In genomic region chr19:6590458-6591319, GRCh38 we compare ENCODE assay signal across 8 cellular contexts. TPM values are rescaled to one million over a fixed set of nuclear protein-coding genes. Genes with fewer than 3 reads are reported as not detected.
DNase-seq lines count a peak whose midpoint lies in the region; ATAC-seq and TF ChIP-seq lines count a peak whose summit lies in the region.

TSS of gene CD70 (minus strand) at chr19:6591150. CDS start at chr19:6591002, 148 bp downstream.

- TF ChIP-seq POLR2A in NB4 (IDR thresholded peaks at IDR 0.05; ENCODE audit: extremely low read depth, insufficient read length), result peak; percentile 62

- H3K36me3 Mint-ChIP-seq in activated T-cell treated with anti-CD3 and anti-CD28 coated beads, Interleukin-2, amount 50 U/mL, for 72 hours (ENCODE audit: insufficient read depth in 2 of 2), result peaks cover 8 to 15% of the 10 kb centered on the region in 2 donors

- H3K9ac ChIP-seq in iPS-20b (ENCODE audit: low read depth, low read length), result no peak within 1 kb of the TSS

- POLR2A ChIA-PET in GM10248 (lab: Yijun Ruan, JAX), result interaction anchor here (1.6 kb wide), 1 partner anchor 13 kb away, joined by 5 read pairs; no protein-coding TSS in a partner anchor

- H3K4me1 Mint-ChIP-seq in activated T-cell treated with anti-CD3 and anti-CD28 coated beads, Interleukin-2, amount 50 U/mL, for 72 hours (ENCODE audit: low read depth), result peaks cover 65% of the 10 kb centered on the region

- H3K27ac Mint-ChIP-seq in activated T-cell treated with anti-CD3 and anti-CD28 coated beads, Interleukin-2, amount 50 U/mL, for 72 hours, result peak within 1 kb of the TSS; percentile 21

- H3K4me3 ChIP-seq in NB4 (ENCODE audit: low read depth, low read length) (peak within 1 kb of the TSS; percentile 67), iPS-20b (ENCODE audit: low read length) (peak within 1 kb of the TSS; percentile 70)

- no peaks in the 10 kb centered on the region for H3K9me3 Mint-ChIP-seq in activated T-cell treated with anti-CD3 and anti-CD28 coated beads, Interleukin-2, amount 50 U/mL, for 72 hours

- DNase-seq in GM10248 (ENCODE audit: extremely low spot score) (peak; percentile 84), GOT3 (lab: John Stamatoyannopoulos, UW) (peak; percentile 37), NB4 (ENCODE audit: low read depth) (peak; percentile 89), dedifferentiated amniotic fluid mesenchymal stem cell (ENCODE audit: extremely low spot score) (no peak), NCI-H146 treated with DMSO at 0.1 percent for 48 hours (lab: John Stamatoyannopoulos, UW; ENCODE audit: unreplicated experiment) (no peak)
- peak; percentile 72 to 77 for DNase-seq in activated T-cell treated with anti-CD3 and anti-CD28 coated beads, Interleukin-2, amount 50 U/mL, for 72 hours
- DNase-seq in stimulated activated CD8-positive, alpha-beta memory T cell treated with anti-CD3 and anti-CD28 coated beads, Interleukin-7, amount 100 ng/mL, for 48 hours (ENCODE audit: extremely low read depth in 1 of 2, low read depth in 1 of 2), result peak; percentile 30 to 39

- TF ChIP-seq CTCF in GM10248 (IDR thresholded peaks at IDR 0.05; ENCODE audit: control extremely low read depth, extremely low read depth, low read depth, missing control alignments) (no peak), NB4 (IDR thresholded peaks at IDR 0.05; ENCODE audit: low read depth, low read length) (no peak)

- no peak within 1 kb of the TSS for H3K27ac ChIP-seq in iPS-20b (ENCODE audit: low read length)

- no peaks in the 10 kb centered on the region for H3K36me3 ChIP-seq in iPS-20b (ENCODE audit: insufficient read depth, low read depth, low read length)

- H3K4me1 ChIP-seq in iPS-20b (ENCODE audit: insufficient read depth, low read length), result peaks cover 16% of the 10 kb centered on the region; the same call in 1 of the 2 replicates

- 0 out of 2 replicates have a peak, but pooled peaks cover 2% of the 10 kb centered on the region for H3K9me3 ChIP-seq in iPS-20b (ENCODE audit: insufficient read depth, low read depth, low read length)

- H3K4me3 Mint-ChIP-seq in activated T-cell treated with anti-CD3 and anti-CD28 coated beads, Interleukin-2, amount 50 U/mL, for 72 hours, result peak within 1 kb of the TSS; percentile 84 to 90

- H3K27me3 Mint-ChIP-seq in activated T-cell treated with anti-CD3 and anti-CD28 coated beads, Interleukin-2, amount 50 U/mL, for 72 hours (ENCODE audit: low read depth), result peaks cover 66% of the 10 kb centered on the region

- peak; percentile 81 to 85 for ATAC-seq in activated T-cell treated with anti-CD3 and anti-CD28 coated beads, Interleukin-2, amount 50 U/mL, for 72 hours (replicated peaks in 1 of 2)

- CTCF ChIA-PET in GM10248 (lab: Yijun Ruan, JAX), result interaction anchor here (1.3 kb wide), 1 partner anchor 10 kb away, joined by 4 read pairs; no protein-coding TSS in a partner anchor

- H3K27me3 ChIP-seq in iPS-20b (ENCODE audit: insufficient read depth, low read length), result peaks cover 78% of the 10 kb centered on the region

RNA-seq across cellular contexts. Expression of gene CD70, which starts in this region (rescaled TPM):
- total RNA-seq in activated T-cell treated with anti-CD3 and anti-CD28 coated beads, Interleukin-2, amount 50 U/mL, for 72 hours, result 10 to 100 TPM; 25.0 to 31.5 TPM

Comparison
In these comparisons a context has a peak if more than half of its experiments do, and no peak if none do; other contexts are left out.
1. DNase-seq: peak in GM10248 (single experiment), GOT3 (single experiment), NB4 (single experiment), activated T-cell treated with anti-CD3 and anti-CD28 coated beads, Interleukin-2, amount 50 U/mL, for 72 hours (2 of 2) and stimulated activated CD8-positive, alpha-beta memory T cell treated with anti-CD3 and anti-CD28 coated beads, Interleukin-7, amount 100 ng/mL, for 48 hours (2 of 2); none in dedifferentiated amniotic fluid mesenchymal stem cell (single experiment) and NCI-H146 treated with DMSO at 0.1 percent for 48 hours (single experiment).